ENCODE assay signal across 8 cellular contexts in the genomic region with DNA sequence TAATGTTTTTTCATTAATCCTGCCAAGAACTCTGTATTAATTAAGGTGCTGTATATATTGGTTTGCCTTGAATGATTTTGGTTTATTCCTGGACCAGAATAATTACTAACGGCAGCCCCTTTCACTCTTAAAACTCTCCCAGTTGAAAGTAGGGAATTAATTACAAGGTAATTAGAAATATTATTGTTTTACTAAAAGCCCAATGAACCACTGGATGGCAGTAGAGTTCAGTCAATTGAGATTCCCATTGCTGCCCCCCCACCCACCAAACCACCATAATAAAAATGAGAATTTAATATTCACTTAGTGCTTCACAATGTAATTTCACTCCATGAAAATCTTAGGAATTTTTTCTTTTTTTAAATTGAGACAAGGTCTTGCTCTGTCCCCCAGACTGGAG. TPM values are rescaled to one million over a fixed set of nuclear protein-coding genes. Genes with fewer than 3 reads are reported as not detected.
DNase-seq lines count a peak whose midpoint lies in the region; ATAC-seq, FAIRE-seq and TF ChIP-seq lines count a peak whose summit lies in the region.

No MANE protein-coding gene starts in this region.

- WGBS in GM12878 (ENCODE audit: insufficient coverage, insufficient replicate concordance, low lambda C conversion rate, missing lambda C conversion rate): 4% methylated on average over 1 of the region's 1 CpG

- peaks cover 2 to 12% of the 10 kb centered on the region in 2 experiments; a peak in 3 of 4 replicates for H3K36me3 ChIP-seq in GM12878 (ENCODE audit: control insufficient read depth in 2 of 2, insufficient read depth in 2 of 2, low read length in 1 of 2)

- TF ChIP-seq POLR2A in GM12878 (IDR thresholded peaks at IDR 0.05; ENCODE audit: low read depth, low read length): no peak

- BruUV-seq in GM12878 (replicated peaks; lab: Mats Ljungman, UMichigan): no TSS peak

- no peaks in the 10 kb centered on the region for H3K9me3 ChIP-seq in GM12878 (replicated peaks; ENCODE audit: control insufficient read depth, insufficient read depth, low read length)

- H2AFZ ChIP-seq in GM12878 (ENCODE audit: control insufficient read depth, low read depth, low read length): no peak overlapping the region

- CTCF ChIA-PET in GM12878 (lab: Yijun Ruan, JAX): interaction anchor here (0.7 to 3.6 kb wide), 16 partner anchors 9 to 154 kb away, joined by 3 to 34 read pairs (median 4); no protein-coding TSS in a partner anchor

- DNase-seq in NCI-H2196 (lab: John Stamatoyannopoulos, UW; ENCODE audit: unreplicated experiment) (peak; percentile 29), NCI-H2196 treated with DMSO at 0.1 percent for 48 hours (lab: John Stamatoyannopoulos, UW; ENCODE audit: unreplicated experiment) (no peak), NAMALWA (ENCODE audit: low spot score) (peak; percentile 63), GM12878 (ENCODE audit: low read depth, low spot score) (no peak), left lobe of liver (ENCODE audit: low spot score) (no peak), urothelium cell line (ENCODE audit: low spot score) (peak; percentile 9), NCI-H2107 (lab: John Stamatoyannopoulos, UW) (no peak)

- peak; percentile 36 to 66 (median 37); a peak in 5 of 6 replicates for TF ChIP-seq CTCF in GM12878 (IDR thresholded peaks at IDR 0.05 in 2 of 3, conservative IDR thresholded peaks at IDR 0.05 in 1 of 3; ENCODE audit: control insufficient read depth in 2 of 3, extremely low read depth in 1 of 3, insufficient read depth in 1 of 3, low read depth in 3 of 3, low read length in 3 of 3)

- no peak overlapping the region for H3K9ac ChIP-seq in GM12878 (ENCODE audit: control insufficient read depth, insufficient read depth, low read length)

- RAD21 ChIA-PET in GM12878 (lab: Charles Lee; ENCODE audit: unreplicated experiment): interaction anchor here (1.4 to 1.9 kb wide), 3 partner anchors 13 to 148 kb away, joined by 4 to 11 read pairs (median 6); no protein-coding TSS in a partner anchor

- H3K4me1 ChIP-seq in GM12878 (ENCODE audit: control insufficient read depth, insufficient read depth, low read length): no peaks in the 10 kb centered on the region

- no peaks in the 10 kb centered on the region for H3K79me2 ChIP-seq in GM12878 (ENCODE audit: control insufficient read depth, insufficient read depth, low read length)

- peak; percentile 73 for TF ChIP-seq RAD21 in GM12878 (IDR thresholded peaks at IDR 0.05; ENCODE audit: insufficient read depth, low read depth, low read length)

- TF ChIP-seq EP300 in GM12878 (IDR thresholded peaks at IDR 0.05; ENCODE audit: borderline replicate concordance in 1 of 2, control insufficient read depth in 1 of 2, low read depth in 2 of 2, low read length in 2 of 2): no peak

- ATAC-seq in GM12878: peak; percentile 48
- peak; percentile 74 for ATAC-seq in left lobe of liver
- ATAC-seq in GM21528 (IDR thresholded peaks at IDR 0.05; ENCODE audit: low FRiP score, unreplicated experiment): no peak

- no peak overlapping the region for H3K27ac ChIP-seq in GM12878 (ENCODE audit: control insufficient read depth, insufficient read depth)

- in situ Hi-C loops in GM12878 (cut with MboI): no loop called here

- no peak for FAIRE-seq in GM12878 (lab: Jason Lieb, UNC)
- FAIRE-seq in urothelium cell line (lab: Jason Lieb, UNC): no peak

- POLR2A ChIA-PET in GM12878 (lab: Charles Lee): no interaction called here

- intact Hi-C loops in GM12878 (cut with micrococcal nuclease; ENCODE audit: unreplicated experiment): loop anchor here (1.0 kb wide), 1 partner anchor 147 kb away; no protein-coding TSS in a partner anchor

- SMC1A ChIA-PET in GM12878 (lab: Charles Lee; ENCODE audit: uncharacterized antibody, unreplicated experiment): interaction anchor here (0.7 to 1.6 kb wide), 5 partner anchors 16 to 238 kb away, joined by 3 read pairs; no protein-coding TSS in a partner anchor

- no peaks in the 10 kb centered on the region for H4K20me1 ChIP-seq in GM12878 (ENCODE audit: control insufficient read depth, insufficient read depth)

- H3K4me2 ChIP-seq in GM12878 (ENCODE audit: control insufficient read depth, insufficient read depth): no peak overlapping the region

- no peak overlapping the region for H3K4me3 ChIP-seq in GM12878

- H3K27me3 ChIP-seq in GM12878 (replicated peaks in 1 of 2; ENCODE audit: control insufficient read depth in 2 of 2, insufficient read depth in 2 of 2, low read length in 1 of 2): no peaks in the 10 kb centered on the region

TF ChIP-seq in GM12878, 131 proteins besides CTCF, POLR2A, EP300 and RAD21:
- no peak for TF ChIP-seq TCF7 (IDR thresholded peaks at IDR 0.05; ENCODE audit: borderline replicate concordance)
- peak; percentile 37; the same call in 1 of the 2 replicates for TF ChIP-seq SMC3 (IDR thresholded peaks at IDR 0.05; ENCODE audit: borderline replicate concordance, low read length)
- no peak for TF ChIP-seq CBFB (IDR thresholded peaks at IDR 0.05; ENCODE audit: low read depth)
- TF ChIP-seq RUNX3 (IDR thresholded peaks at IDR 0.05; ENCODE audit: low read length): 0 out of 2 replicates have a peak, but pooled peaks have one; percentile 12

RNA-seq across cellular contexts. Expression of a gene that starts 13.7 kb away (rescaled TPM):
- total RNA-seq in GM12878 (2013; cell fraction: nucleolus; rRNA removed): 8.1 and 8.3 TPM in 2 replicates
- total RNA-seq in GM12878 (2014; rRNA removed): 7.4 and 11.8 TPM in 2 replicates
- 16.3 and 16.9 TPM in 2 replicates for total RNA-seq in GM12878 (2014; rRNA removed; fragmentation: Illumina TruSeq; extraction: Trizol)
- total RNA-seq in GM12878 (2021): 8.3 and 8.8 TPM in 2 replicates
- 6.1 TPM for polyA plus RNA-seq in GM12878 (2011; ENCODE audit: low read depth)
- polyA plus RNA-seq in GM12878 (2011; rRNA removed): 15.9 and 26.4 TPM in 2 replicates
- polyA plus RNA-seq in GM12878 (2011; cell fraction: cytosol; rRNA removed): 4.3 and 4.4 TPM in 2 replicates
- polyA plus RNA-seq in GM12878 (2011; cell fraction: nucleus; rRNA removed): 8.1 and 10.3 TPM in 2 replicates
- polyA plus RNA-seq in GM12878 (2012): 9.5 and 12.1 TPM in 2 replicates
- 21.6 and 23.3 TPM in 2 replicates for polyA plus RNA-seq in GM12878 (2014; fragmentation: Illumina TruSeq; extraction: Trizol)
- 10 to 100 TPM in 1 of 2 experiments, 1 to 10 TPM in 1; 9.7 to 12.5 TPM for polyA plus RNA-seq in GM12878 (2014; fragmentation: Nextera tagmentation; extraction: Ambion mirVana)
- 9.7 and 13.2 TPM in 2 replicates for polyA plus RNA-seq in GM12878 (2014; rRNA removed)
- 10 to 100 TPM; 15.3 to 16.1 TPM for polyA plus RNA-seq in GM12878 (2016; fragmentation: Nextera tagmentation; extraction: Ambion mirVana)
- 2.6 and 2.9 TPM in 2 replicates for polyA minus RNA-seq in GM12878 (2011; rRNA and poly(A)+ RNA removed)
- 3.3 and 3.7 TPM in 2 replicates for polyA minus RNA-seq in GM12878 (2011; cell fraction: cytosol; rRNA and poly(A)+ RNA removed)
- polyA minus RNA-seq in GM12878 (2011; cell fraction: nucleus; rRNA and poly(A)+ RNA removed): 2.3 and 5.4 TPM in 2 replicates
- 3.9 TPM for total RNA-seq in left lobe of liver

RNA-seq across cellular contexts. Expression of a gene that starts 55.9 kb away (rescaled TPM):
- total RNA-seq in GM12878 (2013; cell fraction: nucleolus; rRNA removed): 78.0 and 86.2 TPM in 2 replicates
- total RNA-seq in GM12878 (2014; rRNA removed): 45.7 and 49.2 TPM in 2 replicates
- total RNA-seq in GM12878 (2014; rRNA removed; fragmentation: Illumina TruSeq; extraction: Trizol): 55.1 and 59.4 TPM in 2 replicates
- 70.5 and 74.2 TPM in 2 replicates for total RNA-seq in GM12878 (2021)
- polyA plus RNA-seq in GM12878 (2011; ENCODE audit: low read depth): 22.7 TPM
- polyA plus RNA-seq in GM12878 (2011; rRNA removed): 83.5 and 97.6 TPM in 2 replicates
- 55.7 and 60.5 TPM in 2 replicates for polyA plus RNA-seq in GM12878 (2011; cell fraction: cytosol; rRNA removed)
- polyA plus RNA-seq in GM12878 (2011; cell fraction: nucleus; rRNA removed): 49.6 and 50.3 TPM in 2 replicates
- polyA plus RNA-seq in GM12878 (2012): 35.2 and 60.8 TPM in 2 replicates
- polyA plus RNA-seq in GM12878 (2014; fragmentation: Illumina TruSeq; extraction: Trizol): 91.6 and 118 TPM in 2 replicates
- 10 to 100 TPM; 43.3 to 43.5 TPM for polyA plus RNA-seq in GM12878 (2014; fragmentation: Nextera tagmentation; extraction: Ambion mirVana)
- 46.8 and 47.9 TPM in 2 replicates for polyA plus RNA-seq in GM12878 (2014; rRNA removed)
- polyA plus RNA-seq in GM12878 (2016; fragmentation: Nextera tagmentation; extraction: Ambion mirVana): 10 to 100 TPM; 56.2 to 64.0 TPM
- polyA minus RNA-seq in GM12878 (2011; rRNA and poly(A)+ RNA removed): 93.0 and 151 TPM in 2 replicates
- polyA minus RNA-seq in GM12878 (2011; cell fraction: cytosol; rRNA and poly(A)+ RNA removed): 33.3 and 41.4 TPM in 2 replicates
- 49.9 and 69.4 TPM in 2 replicates for polyA minus RNA-seq in GM12878 (2011; cell fraction: nucleus; rRNA and poly(A)+ RNA removed)
- total RNA-seq in left lobe of liver: 22.2 TPM

RNA-seq across cellular contexts. Expression of a gene that starts 57.6 kb away (rescaled TPM):
- 5.6 and 6.7 TPM in 2 replicates for total RNA-seq in GM12878 (2013; cell fraction: nucleolus; rRNA removed)
- total RNA-seq in GM12878 (2014; rRNA removed) (4.9 and 5.3 TPM in 2 replicates), GM12878 (2014; rRNA removed; fragmentation: Illumina TruSeq; extraction: Trizol) (4.1 and 4.6 TPM in 2 replicates), GM12878 (2021) (4.9 and 5.0 TPM in 2 replicates), left lobe of liver (3.6 TPM)
- polyA plus RNA-seq in GM12878 (2011; ENCODE audit: low read depth): 1.3 TPM
- polyA plus RNA-seq in GM12878 (2011; rRNA removed) (3.6 and 3.7 TPM in 2 replicates), GM12878 (2014; fragmentation: Illumina TruSeq; extraction: Trizol) (3.6 and 4.5 TPM in 2 replicates), GM12878 (2014; fragmentation: Nextera tagmentation; extraction: Ambion mirVana) (1 to 10 TPM; 1.9 to 2.4 TPM), GM12878 (2014; rRNA removed) (3.1 and 3.2 TPM in 2 replicates), GM12878 (2016; fragmentation: Nextera tagmentation; extraction: Ambion mirVana) (1 to 10 TPM; 3.9 to 5.3 TPM)
- 3.4 and 3.5 TPM in 2 replicates for polyA plus RNA-seq in GM12878 (2011; cell fraction: cytosol; rRNA removed)
- 2.0 and 2.5 TPM in 2 replicates for polyA plus RNA-seq in GM12878 (2011; cell fraction: nucleus; rRNA removed)
- polyA plus RNA-seq in GM12878 (2012): 1.5 and 2.7 TPM in 2 replicates
- polyA minus RNA-seq in GM12878 (2011; rRNA and poly(A)+ RNA removed): 9.2 and 9.3 TPM in 2 replicates
- polyA minus RNA-seq in GM12878 (2011; cell fraction: cytosol; rRNA and poly(A)+ RNA removed): 2.4 and 3.0 TPM in 2 replicates
- polyA minus RNA-seq in GM12878 (2011; cell fraction: nucleus; rRNA and poly(A)+ RNA removed): 4.0 and 6.3 TPM in 2 replicates

Comparison
In these comparisons a context has a peak if more than half of its experiments do, and no peak if none do; other contexts are left out.
1. DNase-seq: peak in NCI-H2196 (single experiment), NAMALWA (single experiment) and urothelium cell line (single experiment); none in NCI-H2196 treated with DMSO at 0.1 percent for 48 hours (single experiment), GM12878 (single experiment), left lobe of liver (single experiment) and NCI-H2107 (single experiment).